ENCODE assay signal across 9 cellular contexts in the genomic region with DNA sequence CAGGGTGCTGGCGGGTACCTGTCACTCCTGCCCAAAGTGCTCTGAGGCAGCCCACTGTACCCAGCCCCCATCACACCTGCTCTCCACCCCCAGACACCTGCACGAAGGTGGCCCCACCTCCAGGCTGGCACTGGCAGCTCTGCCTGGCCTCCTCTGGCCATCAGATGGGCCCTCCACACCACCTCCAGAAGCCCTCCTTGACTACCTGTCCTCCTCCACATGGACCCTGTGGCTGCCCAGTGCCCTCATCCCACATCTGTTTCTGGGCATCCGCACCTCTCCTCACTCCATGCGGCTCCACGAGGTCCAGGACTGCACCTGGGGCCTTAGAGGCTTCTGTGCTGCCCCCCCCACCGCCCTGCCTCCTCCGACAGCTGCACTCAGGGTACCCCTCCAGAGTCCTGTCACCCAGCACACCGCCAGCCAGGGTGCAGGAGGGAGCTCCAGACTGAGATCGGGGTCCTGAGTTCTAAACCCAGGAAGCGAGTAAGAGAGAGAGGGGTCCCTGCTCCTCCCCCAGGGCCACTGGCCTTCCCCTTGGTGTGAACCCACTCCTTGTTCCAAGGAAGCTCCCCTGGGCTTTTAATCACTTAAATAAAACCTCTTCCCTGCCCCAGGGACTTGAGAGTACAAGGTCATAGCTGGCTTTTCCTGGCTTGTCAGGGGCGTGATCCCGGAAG. TPM values are rescaled to one million over a fixed set of nuclear protein-coding genes. Genes with fewer than 3 reads are reported as not detected.
DNase-seq lines count a peak whose midpoint lies in the region; ATAC-seq and TF ChIP-seq lines count a peak whose summit lies in the region.
"Had no signal": no experiment of that assay in that cellular context is flagged by ENCODE, and none has a peak within 500 bp of the region (broad histone marks: within the 10 kb centered on the region; RNA-seq: fewer than 3 reads in every experiment).

No MANE protein-coding gene starts in this region.

- DNase-seq in stimulated activated naive CD8-positive, alpha-beta T cell treated with anti-CD3 and anti-CD28 coated beads, Interleukin-15, Interleukin-2, amounts not matched to agents 100 U/mL and 50 U/mL, for 24 hours = no peak
- no peak for DNase-seq in epithelial cell of esophagus (ENCODE audit: low read depth)
- DNase-seq in cerebellum (ENCODE audit: low spot score) = no peak
- DNase-seq in effector CD8-positive, alpha-beta T cell (lab: John Stamatoyannopoulos, UW) = no peak
- DNase-seq: NCI-H187 had no signal

- no peak for ATAC-seq in stimulated activated naive CD8-positive, alpha-beta T cell treated with anti-CD3 and anti-CD28 coated beads, Interleukin-15, Interleukin-2, amounts not matched to agents 100 U/mL and 50 U/mL, for 24 hours
- ATAC-seq in GM19452 (IDR thresholded peaks at IDR 0.05; ENCODE audit: unreplicated experiment) (no peak), HG02840 (IDR thresholded peaks at IDR 0.05; ENCODE audit: low FRiP score, unreplicated experiment) (no peak)

- no peaks in the 10 kb centered on the region for H3K27me3 Mint-ChIP-seq in stimulated activated naive CD8-positive, alpha-beta T cell treated with anti-CD3 and anti-CD28 coated beads, Interleukin-15, Interleukin-2, amounts not matched to agents 100 ng/mL and 50 ng/mL, for 24 hours
- no peaks in the 10 kb centered on the region for H3K27me3 Mint-ChIP-seq in nephron (ENCODE audit: low read depth)

- peaks cover 51% of the 10 kb centered on the region for H3K4me1 Mint-ChIP-seq in stimulated activated naive CD8-positive, alpha-beta T cell treated with anti-CD3 and anti-CD28 coated beads, Interleukin-15, Interleukin-2, amounts not matched to agents 100 ng/mL and 50 ng/mL, for 24 hours (ENCODE audit: low read depth)
- H3K4me1 Mint-ChIP-seq in nephron = peaks cover 5% of the 10 kb centered on the region

- TF ChIP-seq CTCF in epithelial cell of esophagus (IDR thresholded peaks at IDR 0.05; ENCODE audit: insufficient read depth, low read depth, low read length, missing control alignments) = no peak
- no peak for TF ChIP-seq CTCF in nephron (IDR thresholded peaks at IDR 0.05; ENCODE audit: unreplicated experiment in 3 of 3)

- no peaks in the 10 kb centered on the region for H3K36me3 Mint-ChIP-seq in stimulated activated naive CD8-positive, alpha-beta T cell treated with anti-CD3 and anti-CD28 coated beads, Interleukin-15, Interleukin-2, amounts not matched to agents 100 ng/mL and 50 ng/mL, for 24 hours (ENCODE audit: low read depth)
- H3K36me3 Mint-ChIP-seq in nephron (ENCODE audit: low read depth) = no peaks in the 10 kb centered on the region

- peak overlapping the region; percentile 91 for H3K4me3 ChIP-seq in epithelial cell of esophagus (ENCODE audit: low read length)

- H3K4me3 Mint-ChIP-seq in stimulated activated naive CD8-positive, alpha-beta T cell treated with anti-CD3 and anti-CD28 coated beads, Interleukin-15, Interleukin-2, amounts not matched to agents 100 ng/mL and 50 ng/mL, for 24 hours = peak overlapping the region; percentile 57
- peak overlapping the region; percentile 79 to 88 (median 86) for H3K4me3 Mint-ChIP-seq in nephron

- no peaks in the 10 kb centered on the region for H3K9me3 Mint-ChIP-seq in stimulated activated naive CD8-positive, alpha-beta T cell treated with anti-CD3 and anti-CD28 coated beads, Interleukin-15, Interleukin-2, amounts not matched to agents 100 ng/mL and 50 ng/mL, for 24 hours
- no peaks in the 10 kb centered on the region for H3K9me3 Mint-ChIP-seq in nephron

- peak overlapping the region; percentile 45 for H3K27ac Mint-ChIP-seq in stimulated activated naive CD8-positive, alpha-beta T cell treated with anti-CD3 and anti-CD28 coated beads, Interleukin-15, Interleukin-2, amounts not matched to agents 100 ng/mL and 50 ng/mL, for 24 hours
- no peak overlapping the region for H3K27ac Mint-ChIP-seq in nephron

RNA-seq across cellular contexts. Expression of gene CTSD, which starts 1.7 kb away (rescaled TPM):
- total RNA-seq in cerebellum = 24.1 TPM

RNA-seq across cellular contexts. Expression of gene IFITM10, which starts 11.6 kb away (rescaled TPM):
- total RNA-seq in cerebellum = 4.5 TPM
